In the genomic region with DNA sequence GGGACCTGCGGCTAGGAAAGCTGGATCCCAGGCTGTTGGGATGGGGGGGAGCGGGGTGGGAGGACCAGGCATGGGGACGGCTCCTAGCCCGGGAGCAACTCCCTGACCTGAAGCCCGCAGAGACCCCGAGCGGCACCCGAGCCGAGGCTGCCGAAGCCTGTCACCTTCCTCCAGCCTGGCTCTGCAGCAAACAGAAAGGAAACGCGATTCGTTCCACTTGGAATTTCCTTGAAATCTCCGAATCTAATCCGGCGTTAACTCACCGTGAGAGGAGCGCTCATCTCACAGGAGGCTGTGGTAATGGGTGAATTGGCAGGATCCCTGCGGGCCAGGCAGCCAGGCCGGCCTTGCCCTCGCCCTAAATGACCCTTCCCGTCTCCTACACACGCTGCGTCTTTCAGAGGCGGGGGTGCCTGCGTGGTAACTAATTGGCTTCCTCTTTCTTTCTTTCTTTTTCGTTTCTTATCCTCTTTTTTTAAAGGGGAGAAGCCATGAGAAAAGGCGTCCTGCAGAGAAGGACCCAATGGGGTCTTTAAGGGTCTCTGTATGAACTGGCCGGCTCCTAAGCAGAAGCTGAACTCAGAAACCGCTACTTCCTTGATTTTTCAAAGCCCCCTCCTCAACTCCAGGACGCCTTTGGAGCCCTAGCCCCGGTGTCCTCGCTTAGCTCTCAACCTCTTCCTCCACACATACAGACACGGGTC, we compare ENCODE assay signal across 9 cellular contexts. TPM values are rescaled to one million over a fixed set of nuclear protein-coding genes. Genes with fewer than 3 reads are reported as not detected.
A peak's percentile ranks its signal among the peaks of the same experiment; 100 is the strongest.
DNase-seq lines count a peak whose midpoint lies in the region; ATAC-seq, FAIRE-seq and TF ChIP-seq lines count a peak whose summit lies in the region.
"Had no signal": no experiment of that assay in that cellular context is flagged by ENCODE, and none has a peak within 500 bp of the region (broad histone marks: within the 10 kb centered on the region; RNA-seq: fewer than 3 reads in every experiment).

No MANE protein-coding gene starts in this region.

- POLR2A ChIA-PET in CD4-positive, alpha-beta memory T cell (lab: Charles Lee; ENCODE audit: partially characterized antibody), result interaction anchor here (1.6 kb wide), 1 partner anchor 11 kb away, joined by 4 read pairs; no protein-coding TSS in a partner anchor

- H3F3A ChIP-seq in GM23338 (replicated peaks; ENCODE audit: low read depth), result peaks cover 18% of the 10 kb centered on the region; the same call in 1 of the 2 replicates

- H2AFZ ChIP-seq in GM23338, result peak overlapping the region; percentile 86
- H2AFZ ChIP-seq in astrocyte (ENCODE audit: low read depth, low read length), result peak overlapping the region; percentile 33

- H3K9me3 ChIP-seq in CD4-positive, alpha-beta memory T cell (ENCODE audit: control insufficient read depth in 1 of 2, low read length in 2 of 2), result no peaks in the 10 kb centered on the region
- H3K9me3 ChIP-seq in astrocyte (ENCODE audit: insufficient read depth, low read depth, low read length), result peaks cover 6% of the 10 kb centered on the region

- peak overlapping the region; percentile 63 to 87 (median 76) for H3K4me3 Mint-ChIP-seq in CD4-positive, alpha-beta memory T cell
- peak overlapping the region; percentile 76 for H3K4me3 Mint-ChIP-seq in GM23338
- no peak overlapping the region for H3K4me3 Mint-ChIP-seq in astrocyte (ENCODE audit: unreplicated experiment)
- H3K4me3 Mint-ChIP-seq in natural killer cell, result peak overlapping the region; percentile 50

- no peaks in the 10 kb centered on the region for H3K36me3 Mint-ChIP-seq in CD4-positive, alpha-beta memory T cell
- H3K36me3 Mint-ChIP-seq in GM23338 (ENCODE audit: low read depth) (peaks cover 2% of the 10 kb centered on the region; the same call in 1 of the 3 replicates), astrocyte (ENCODE audit: low read depth, unreplicated experiment) (no peaks in the 10 kb centered on the region), natural killer cell (no peaks in the 10 kb centered on the region)

- no peaks in the 10 kb centered on the region for H3K9me2 ChIP-seq in GM23338 (ENCODE audit: insufficient read depth)

- peaks cover 56% of the 10 kb centered on the region for H3K4me1 ChIP-seq in CD4-positive, alpha-beta memory T cell (ENCODE audit: insufficient read depth, low read length)
- H3K4me1 ChIP-seq in GM23338 (ENCODE audit: insufficient read depth) (peaks cover 41% of the 10 kb centered on the region), astrocyte (ENCODE audit: insufficient read depth, low read length) (peaks cover 13% of the 10 kb centered on the region)

- peak in 1 of 5 donors; percentile 6 for DNase-seq in CD4-positive, alpha-beta memory T cell
- DNase-seq in GM23338 (ENCODE audit: low spot score) (peak; percentile 49), astrocyte (ENCODE audit: low read depth) (no peak), natural killer cell (no peak), globus pallidus (ENCODE audit: low spot score) (no peak), NCI-H226 (no peak), NCI-H1105 treated with DMSO at 0.1 percent for 48 hours (lab: John Stamatoyannopoulos, UW) (no peak)

- peak overlapping the region in 1 of 2 donors; percentile 19 for H3K4me3 ChIP-seq in CD4-positive, alpha-beta memory T cell (ENCODE audit: low read length in 2 of 2)
- H3K4me3 ChIP-seq in GM23338, result peak overlapping the region; percentile 68
- H3K4me3 ChIP-seq in astrocyte (ENCODE audit: insufficient read depth, low read depth, low read length), result peak overlapping the region; percentile 20

- H3K27ac Mint-ChIP-seq in CD4-positive, alpha-beta memory T cell, result peak overlapping the region in 2 of 7 donors; percentile 24 to 71
- H3K27ac Mint-ChIP-seq in GM23338 (no peak overlapping the region), astrocyte (ENCODE audit: unreplicated experiment) (no peak overlapping the region), natural killer cell (no peak overlapping the region)

- H3K79me2 ChIP-seq in GM23338 (replicated peaks; ENCODE audit: insufficient read depth) (no peaks in the 10 kb centered on the region), astrocyte (ENCODE audit: insufficient read depth, low read length) (no peaks in the 10 kb centered on the region)

- H3K36me3 ChIP-seq in CD4-positive, alpha-beta memory T cell (ENCODE audit: insufficient read depth, low read length), result no peaks in the 10 kb centered on the region
- H3K36me3 ChIP-seq in GM23338 (ENCODE audit: insufficient read depth) (no peaks in the 10 kb centered on the region), astrocyte (ENCODE audit: insufficient read depth, low read length) (no peaks in the 10 kb centered on the region)

- H3K27ac ChIP-seq in CD4-positive, alpha-beta memory T cell (ENCODE audit: low read depth, low read length), result no peak overlapping the region
- no peak overlapping the region for H3K27ac ChIP-seq in GM23338 (ENCODE audit: low read depth)
- no peak overlapping the region for H3K27ac ChIP-seq in astrocyte (ENCODE audit: low read depth, low read length)

- peaks cover 12 to 51% (median 32%) of the 10 kb centered on the region in 4 donors for H3K4me1 Mint-ChIP-seq in CD4-positive, alpha-beta memory T cell
- H3K4me1 Mint-ChIP-seq in GM23338 (peaks cover 33% of the 10 kb centered on the region), astrocyte (ENCODE audit: low read depth, unreplicated experiment) (peaks cover 5% of the 10 kb centered on the region), natural killer cell (peaks cover 13 to 34% of the 10 kb centered on the region in 2 donors)

- no peaks in the 10 kb centered on the region for H3K9me3 Mint-ChIP-seq in CD4-positive, alpha-beta memory T cell
- H3K9me3 Mint-ChIP-seq in GM23338, result peaks cover 3% of the 10 kb centered on the region; the same call in 1 of the 3 replicates
- peaks cover 6% of the 10 kb centered on the region for H3K9me3 Mint-ChIP-seq in astrocyte (ENCODE audit: unreplicated experiment)
- H3K9me3 Mint-ChIP-seq in natural killer cell, result no peaks in the 10 kb centered on the region

- CTCF ChIA-PET in CD4-positive, alpha-beta memory T cell (lab: Charles Lee; ENCODE audit: partially characterized antibody), result no interaction called here

- no peak overlapping the region for H3K9ac ChIP-seq in astrocyte (ENCODE audit: low read length)

- peak; percentile 0; the same call in 1 of the 3 replicates for ATAC-seq in GM23338
- ATAC-seq in natural killer cell, result no peak
- ATAC-seq in GM21528 (IDR thresholded peaks at IDR 0.05; ENCODE audit: low FRiP score, unreplicated experiment), result no peak

- H3K27me3 ChIP-seq in CD4-positive, alpha-beta memory T cell (ENCODE audit: insufficient read depth, low read length), result peaks cover 64% of the 10 kb centered on the region
- H3K27me3 ChIP-seq in GM23338 (ENCODE audit: insufficient read depth), result peaks cover 98% of the 10 kb centered on the region
- peaks cover 96% of the 10 kb centered on the region for H3K27me3 ChIP-seq in astrocyte (ENCODE audit: insufficient read depth, low read length)

- intact Hi-C loops in CD4-positive, alpha-beta memory T cell (cut with micrococcal nuclease), result loop anchor here (2.0 kb wide), 1 partner anchor 95 kb away; a partner anchor contains a TSS
- intact Hi-C loops in natural killer cell (cut with micrococcal nuclease), result no loop called here

- H3K4me2 ChIP-seq in GM23338, result peak overlapping the region; percentile 93
- peak overlapping the region; percentile 74 for H3K4me2 ChIP-seq in astrocyte (ENCODE audit: low read length)

- H4K20me1 ChIP-seq in GM23338 (replicated peaks; ENCODE audit: insufficient read depth) (no peaks in the 10 kb centered on the region; the same call in none of the 2 replicates), astrocyte (ENCODE audit: insufficient read depth, low read length) (peaks cover 5% of the 10 kb centered on the region)

- TF ChIP-seq CTCF in GM23338 (conservative IDR thresholded peaks at IDR 0.05; ENCODE audit: low read depth in 2 of 2) (no peak), astrocyte (IDR thresholded peaks at IDR 0.05; ENCODE audit: insufficient read depth, low read depth, low read length) (no peak), natural killer cell (IDR thresholded peaks at IDR 0.05) (no peak)

- FAIRE-seq in astrocyte (lab: Jason Lieb, UNC), result no peak

- peaks cover 60 to 75% of the 10 kb centered on the region in 2 donors for H3K27me3 Mint-ChIP-seq in CD4-positive, alpha-beta memory T cell
- H3K27me3 Mint-ChIP-seq in GM23338 (ENCODE audit: insufficient read depth, low read depth, poor library complexity) (peaks cover 81% of the 10 kb centered on the region), astrocyte (ENCODE audit: low read depth, unreplicated experiment) (peaks cover 90% of the 10 kb centered on the region), natural killer cell (ENCODE audit: low read depth in 2 of 2) (peaks cover 64 to 70% of the 10 kb centered on the region in 2 donors)

RNA-seq across cellular contexts. Expression of a gene that starts 8.5 kb away (rescaled TPM):
- total RNA-seq in CD4-positive, alpha-beta memory T cell, result not detected
- polyA plus RNA-seq in CD4-positive, alpha-beta memory T cell, result under 1 TPM in 1 of 2 donors, not detected in 1; 0.32 TPM
- total RNA-seq in GM23338 (2014; rRNA removed; shearing (Covaris generic)), result 0.17 and 0.27 TPM in 2 replicates
- 0.30 and 0.60 TPM in 2 replicates for polyA plus RNA-seq in GM23338 (2016; fragmentation: Nextera tagmentation; extraction: Ambion mirVana)
- total RNA-seq in astrocyte (not detected in 2 replicates), natural killer cell (1 to 10 TPM; 1.3 to 2.1 (median 2.0) TPM)
- total RNA-seq: renal cortical epithelial cell had no signal
